ENCODE assay signal across 8 cellular contexts in the genomic region with DNA sequence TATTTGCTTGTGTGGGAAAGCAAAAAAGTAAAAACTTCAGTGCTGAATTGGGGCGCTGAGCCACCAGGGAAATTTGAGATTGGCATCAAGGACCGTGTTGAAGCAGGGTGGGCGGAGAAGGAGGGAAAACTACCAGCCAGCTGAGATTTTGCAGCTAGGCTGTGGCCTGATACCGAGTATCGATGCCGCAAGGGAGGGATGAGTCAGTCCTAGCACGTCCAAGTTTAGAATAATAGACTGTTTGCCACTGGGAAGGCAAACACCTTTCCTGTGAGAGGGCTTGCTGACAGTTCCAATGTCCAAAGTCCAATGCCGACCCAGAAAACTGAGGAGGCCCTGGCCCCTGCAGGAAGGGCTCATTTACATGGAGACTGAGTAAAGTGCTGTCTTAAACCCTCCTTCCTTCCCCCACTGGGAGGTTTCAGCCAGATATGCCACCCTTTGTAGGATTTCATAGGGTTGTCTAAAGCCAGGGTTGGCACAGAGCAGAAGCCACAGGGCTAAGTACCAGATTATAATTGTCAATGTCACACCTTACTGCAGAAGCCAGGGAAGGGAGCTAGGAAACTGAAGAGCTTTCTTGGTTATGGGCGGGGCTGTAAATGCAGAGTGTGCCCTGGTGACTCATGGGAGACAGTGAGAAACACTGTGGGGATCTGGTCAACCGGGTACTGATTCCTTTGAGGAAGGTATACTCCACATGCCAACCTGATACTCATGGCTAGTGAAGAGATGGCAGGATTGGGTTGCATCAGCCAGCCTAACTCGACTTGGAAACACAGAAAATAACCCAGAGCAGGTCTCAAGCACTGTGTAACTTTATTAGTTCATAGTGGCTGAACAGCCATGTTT. TPM values are rescaled to one million over a fixed set of nuclear protein-coding genes. Genes with fewer than 3 reads are reported as not detected.
DNase-seq lines count a peak whose midpoint lies in the region; ATAC-seq and TF ChIP-seq lines count a peak whose summit lies in the region.

No MANE protein-coding gene starts in this region.

- no peaks in the 10 kb centered on the region for H4K20me1 ChIP-seq in Loucy (ENCODE audit: insufficient read depth, low read length, poor library complexity, severe bottlenecking)

- H3K27me3 ChIP-seq in Loucy (ENCODE audit: insufficient read depth, low read length, poor library complexity, severe bottlenecking), result no peaks in the 10 kb centered on the region

- H3K79me2 ChIP-seq in Loucy (ENCODE audit: insufficient read depth, low read length), result no peaks in the 10 kb centered on the region

- H3K4me3 ChIP-seq in Loucy (ENCODE audit: low read length, poor library complexity, severe bottlenecking) (no peak overlapping the region), iPS-18c (ENCODE audit: insufficient read depth, low read depth, low read length) (peak overlapping the region; percentile 6; the same call in 1 of the 2 replicates), skin epidermis (no peak overlapping the region)

- no peaks in the 10 kb centered on the region for H3K36me3 Mint-ChIP-seq in naive thymus-derived CD8-positive, alpha-beta T cell
- H3K36me3 Mint-ChIP-seq in activated CD4-positive, alpha-beta T cell treated with anti-CD3 and anti-CD28 coated beads, Interleukin-2, amount 10 ng/mL, durations not matched to agents 24 days and 14 days (ENCODE audit: low read depth), result no peaks in the 10 kb centered on the region

- no peak overlapping the region for H3K4me3 Mint-ChIP-seq in naive thymus-derived CD8-positive, alpha-beta T cell
- no peak overlapping the region for H3K4me3 Mint-ChIP-seq in activated CD4-positive, alpha-beta T cell treated with anti-CD3 and anti-CD28 coated beads, Interleukin-2, amount 10 ng/mL, durations not matched to agents 24 days and 14 days

- H3F3A ChIP-seq in Loucy (ENCODE audit: low read depth), result no peaks in the 10 kb centered on the region

- H3K9me2 ChIP-seq in Loucy (replicated peaks; ENCODE audit: low read depth, low read length), result no peaks in the 10 kb centered on the region

- no peak overlapping the region for H3K9ac ChIP-seq in Loucy (ENCODE audit: low read depth, low read length, poor library complexity, severe bottlenecking)

- peak overlapping the region in 2 of 10 donors; percentile 44 to 55 for H3K27ac Mint-ChIP-seq in naive thymus-derived CD8-positive, alpha-beta T cell
- no peak overlapping the region for H3K27ac Mint-ChIP-seq in activated CD4-positive, alpha-beta T cell treated with anti-CD3 and anti-CD28 coated beads, Interleukin-2, amount 10 ng/mL, durations not matched to agents 24 days and 14 days

- peaks cover 5% of the 10 kb centered on the region for H3K4me1 ChIP-seq in Loucy (ENCODE audit: insufficient read depth, low read length, poor library complexity, severe bottlenecking)

- H3K4me2 ChIP-seq in Loucy (ENCODE audit: low read depth, low read length, poor library complexity, severe bottlenecking), result no peak overlapping the region

- H3K27ac ChIP-seq in skin epidermis, result peak overlapping the region in 20 of 21 experiments; percentile 37 to 96 (median 80)

- intact Hi-C loops in activated CD4-positive, alpha-beta T cell treated with anti-CD3 and anti-CD28 coated beads, Interleukin-2, amount 10 ng/mL, durations not matched to agents 24 days and 14 days (cut with micrococcal nuclease), result no loop called here

- no peak for TF ChIP-seq CTCF in Loucy (conservative IDR thresholded peaks at IDR 0.05; ENCODE audit: low read length)

- no peaks in the 10 kb centered on the region for H3K9me3 ChIP-seq in Loucy (ENCODE audit: insufficient read depth, low read depth, low read length)
- H3K9me3 ChIP-seq in iPS-18c (ENCODE audit: control insufficient read depth, insufficient read depth, low read length), result no peaks in the 10 kb centered on the region

- no peaks in the 10 kb centered on the region for H3K36me3 ChIP-seq in Loucy (ENCODE audit: insufficient read depth, low read length)

- H3K9me3 Mint-ChIP-seq in naive thymus-derived CD8-positive, alpha-beta T cell, result no peaks in the 10 kb centered on the region
- no peaks in the 10 kb centered on the region for H3K9me3 Mint-ChIP-seq in activated CD4-positive, alpha-beta T cell treated with anti-CD3 and anti-CD28 coated beads, Interleukin-2, amount 10 ng/mL, durations not matched to agents 24 days and 14 days

- DNase-seq in DMS153 (lab: John Stamatoyannopoulos, UW) (peak; percentile 55), amniotic epithelial cell (ENCODE audit: low read depth) (peak; percentile 50)
- no peak for DNase-seq in naive thymus-derived CD8-positive, alpha-beta T cell
- DNase-seq in activated CD4-positive, alpha-beta T cell treated with anti-CD3 and anti-CD28 coated beads, Interleukin-2, amount 10 ng/mL, durations not matched to agents 24 days and 14 days, result no peak

- POLR2A ChIA-PET in naive thymus-derived CD8-positive, alpha-beta T cell (lab: Charles Lee), result no interaction called here

- H3K4me1 Mint-ChIP-seq in naive thymus-derived CD8-positive, alpha-beta T cell, result peaks cover 0 to 6% (median 0%) of the 10 kb centered on the region in 4 donors
- peaks cover 3% of the 10 kb centered on the region for H3K4me1 Mint-ChIP-seq in activated CD4-positive, alpha-beta T cell treated with anti-CD3 and anti-CD28 coated beads, Interleukin-2, amount 10 ng/mL, durations not matched to agents 24 days and 14 days

- no peak for ATAC-seq in GM21390 (IDR thresholded peaks at IDR 0.05; ENCODE audit: unreplicated experiment)
- no peak for ATAC-seq in naive thymus-derived CD8-positive, alpha-beta T cell

- no peaks in the 10 kb centered on the region for H3K27me3 Mint-ChIP-seq in naive thymus-derived CD8-positive, alpha-beta T cell
- H3K27me3 Mint-ChIP-seq in activated CD4-positive, alpha-beta T cell treated with anti-CD3 and anti-CD28 coated beads, Interleukin-2, amount 10 ng/mL, durations not matched to agents 24 days and 14 days, result no peaks in the 10 kb centered on the region

- H2AFZ ChIP-seq in Loucy (ENCODE audit: low read length), result peak overlapping the region; percentile 92

RNA-seq across cellular contexts. Expression of gene PIK3CB, which starts 28.4 kb away (rescaled TPM):
- total RNA-seq in naive thymus-derived CD8-positive, alpha-beta T cell, result 10 to 100 TPM; 30.4 to 34.2 TPM
- 10 to 100 TPM in 2 of 3 donors, 1 to 10 TPM in 1; 8.9 to 13.4 (median 10.1) TPM for polyA plus RNA-seq in naive thymus-derived CD8-positive, alpha-beta T cell
- 17.6 and 18.1 TPM in 2 replicates for total RNA-seq in activated CD4-positive, alpha-beta T cell treated with anti-CD3 and anti-CD28 coated beads, Interleukin-2, amount 10 ng/mL, durations not matched to agents 24 days and 14 days

Comparison
In these comparisons a context has a peak if more than half of its experiments do, and no peak if none do; other contexts are left out.
1. DNase-seq: peak in DMS153 (single experiment) and amniotic epithelial cell (single experiment); none in naive thymus-derived CD8-positive, alpha-beta T cell (0 of 10) and activated CD4-positive, alpha-beta T cell treated with anti-CD3 and anti-CD28 coated beads, Interleukin-2, amount 10 ng/mL, durations not matched to agents 24 days and 14 days (single experiment).